ENCODE assay signal across 9 cellular contexts in the genomic region with DNA sequence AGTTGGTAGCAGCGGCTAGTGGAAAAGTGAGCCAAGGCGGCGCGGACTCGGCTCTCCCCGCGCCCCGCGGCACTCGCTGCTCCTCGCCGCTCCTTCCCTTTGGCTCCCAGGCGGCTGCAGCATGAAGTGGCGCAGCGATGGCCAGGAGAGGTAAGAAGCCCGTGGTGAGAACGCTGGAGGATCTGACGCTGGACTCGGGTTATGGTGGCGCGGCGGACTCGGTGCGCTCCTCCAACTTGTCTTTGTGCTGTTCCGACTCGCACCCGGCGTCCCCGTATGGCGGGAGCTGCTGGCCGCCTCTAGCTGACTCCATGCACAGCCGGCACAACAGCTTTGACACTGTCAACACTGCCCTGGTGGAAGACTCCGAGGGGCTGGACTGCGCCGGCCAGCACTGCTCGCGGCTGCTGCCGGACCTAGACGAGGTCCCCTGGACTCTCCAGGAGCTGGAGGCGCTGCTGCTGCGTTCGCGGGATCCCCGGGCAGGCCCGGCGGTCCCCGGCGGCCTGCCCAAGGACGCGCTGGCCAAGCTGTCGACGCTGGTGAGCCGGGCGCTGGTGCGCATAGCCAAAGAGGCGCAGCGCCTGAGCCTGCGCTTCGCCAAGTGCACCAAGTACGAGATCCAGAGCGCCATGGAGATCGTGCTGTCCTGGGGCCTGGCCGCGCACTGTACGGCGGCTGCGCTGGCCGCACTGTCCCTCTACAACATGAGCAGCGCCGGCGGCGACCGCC.
DNase-seq lines count a peak whose midpoint lies in the region; ATAC-seq and TF ChIP-seq lines count a peak whose summit lies in the region.
"Had no signal": no experiment of that assay in that cellular context is flagged by ENCODE, and none has a peak within 500 bp of the region (broad histone marks: within the 10 kb centered on the region; RNA-seq: fewer than 3 reads in every experiment).

No MANE protein-coding gene starts in this region.

- H3K9me3 ChIP-seq in thyroid gland = no peaks in the 10 kb centered on the region
- H3K9me3 ChIP-seq: adrenal gland had no signal

- peak overlapping the region; percentile 53 to 81 (median 66) for H3K27ac ChIP-seq in thyroid gland
- H3K27ac ChIP-seq: adrenal gland had no signal

- peaks cover 8 to 18% of the 10 kb centered on the region in 2 donors for H3K4me1 ChIP-seq in thyroid gland

- ATAC-seq in HG03196 (IDR thresholded peaks at IDR 0.05; ENCODE audit: unreplicated experiment) = no peak

- 0 to 1% methylated on average over 1 to 17 of the region's 73 CpGs for WGBS in thyroid gland, 2 donors

- TF ChIP-seq POLR2A in thyroid gland (IDR thresholded peaks at IDR 0.05) = no peak

- H3K4me3 Mint-ChIP-seq in T-helper 1 cell treated with Interleukin-12 subunit alpha and Interleukin-12 subunit beta and Interleukin-4 antibody, amounts not matched to agents 30 μg/mL and 1 μg/mL, for 36 hours = peak overlapping the region; percentile 81

- peak overlapping the region; percentile 51 to 76 (median 74) for H3K4me3 ChIP-seq in thyroid gland (replicated peaks in 1 of 3)

- no peaks in the 10 kb centered on the region for H3K9me3 Mint-ChIP-seq in T-helper 1 cell treated with Interleukin-12 subunit alpha and Interleukin-12 subunit beta and Interleukin-4 antibody, amounts not matched to agents 30 μg/mL and 1 μg/mL, for 36 hours

- peaks cover 32% of the 10 kb centered on the region for H3K27me3 Mint-ChIP-seq in T-helper 1 cell treated with Interleukin-12 subunit alpha and Interleukin-12 subunit beta and Interleukin-4 antibody, amounts not matched to agents 30 μg/mL and 1 μg/mL, for 36 hours (ENCODE audit: low read depth)

- H3K4me1 Mint-ChIP-seq in T-helper 1 cell treated with Interleukin-12 subunit alpha and Interleukin-12 subunit beta and Interleukin-4 antibody, amounts not matched to agents 30 μg/mL and 1 μg/mL, for 36 hours (ENCODE audit: low read depth) = peaks cover 42% of the 10 kb centered on the region

- DNase-seq in activated gamma-delta T cell (lab: John Stamatoyannopoulos, UW) = peak; percentile 13
- DNase-seq in activated gamma-delta T cell treated with Interleukin-2 at 50 U/mL for 16 hours = no peak
- peak; percentile 15 to 56 for DNase-seq in dermis microvascular lymphatic vessel endothelial cell (ENCODE audit: low read depth in 2 of 2)
- DNase-seq in lung microvascular endothelial cell (ENCODE audit: low read depth in 2 of 2) = peak; percentile 64 to 65
- peak; percentile 37 to 45 for DNase-seq in thyroid gland
- no peak for DNase-seq in epidermal melanocyte (ENCODE audit: insufficient read length, low spot score)

- peaks cover 6% of the 10 kb centered on the region for H3K36me3 Mint-ChIP-seq in T-helper 1 cell treated with Interleukin-12 subunit alpha and Interleukin-12 subunit beta and Interleukin-4 antibody, amounts not matched to agents 30 μg/mL and 1 μg/mL, for 36 hours (ENCODE audit: low read depth)

- H3K27me3 ChIP-seq in thyroid gland = no peaks in the 10 kb centered on the region

- H3K27ac Mint-ChIP-seq in T-helper 1 cell treated with Interleukin-12 subunit alpha and Interleukin-12 subunit beta and Interleukin-4 antibody, amounts not matched to agents 30 μg/mL and 1 μg/mL, for 36 hours = peak overlapping the region; percentile 57

- no peaks in the 10 kb centered on the region for H3K36me3 ChIP-seq in thyroid gland
- H3K36me3 ChIP-seq: adrenal gland had no signal

- intact Hi-C loops in thyroid gland (cut with DNase I) = loop anchor here (10.0 kb wide), 1 partner anchor 184 kb away; no protein-coding TSS in a partner anchor

- no peak for TF ChIP-seq CTCF in thyroid gland (IDR thresholded peaks at IDR 0.05)

Comparison
In these comparisons a context has a peak if more than half of its experiments do, and no peak if none do; other contexts are left out.
1. DNase-seq: peak in activated gamma-delta T cell (single experiment), dermis microvascular lymphatic vessel endothelial cell (2 of 2), lung microvascular endothelial cell (2 of 2) and thyroid gland (2 of 2); none in activated gamma-delta T cell treated with Interleukin-2 at 50 U/mL for 16 hours (single experiment) and epidermal melanocyte (single experiment).